Comparison of ENCODE assay signal across 9 cellular contexts in genomic region chr13:21637296-21637695, GRCh38. TPM values are rescaled to one million over a fixed set of nuclear protein-coding genes. Genes with fewer than 3 reads are reported as not detected.
DNase-seq lines count a peak whose midpoint lies in the region; ATAC-seq, FAIRE-seq and TF ChIP-seq lines count a peak whose summit lies in the region.
"Had no signal": no experiment of that assay in that cellular context is flagged by ENCODE, and none has a peak within 500 bp of the region (broad histone marks: within the 10 kb centered on the region; RNA-seq: fewer than 3 reads in every experiment).

No MANE protein-coding gene starts in this region.

- no peak overlapping the region for H3K4me3 ChIP-seq in lung
- H3K4me3 ChIP-seq in A673 (ENCODE audit: low read depth, low read length, poor library complexity, severe bottlenecking), result no peak overlapping the region
- H3K4me3 ChIP-seq: dorsolateral prefrontal cortex had no signal

- DNase-seq in H54 (ENCODE audit: insufficient read length, low spot score) (peak; percentile 71), NCI-H345 (lab: John Stamatoyannopoulos, UW) (peak; percentile 91), lung (ENCODE audit: low spot score) (peak; percentile 89), NCI-H526 treated with DMSO at 0.1 percent for 48 hours (lab: John Stamatoyannopoulos, UW) (no peak), A673 (ENCODE audit: low spot score) (no peak)
- DNase-seq in activated T-cell treated with anti-CD3 and anti-CD28 coated beads, Interleukin-2, amount 50 U/mL, for 48 hours, result peak; percentile 22 to 34

- intact Hi-C loops in A673 (cut with micrococcal nuclease; ENCODE audit: unreplicated experiment), result loop anchor here (5.0 to 10.0 kb wide), 3 partner anchors 138 to 1160 kb away; no protein-coding TSS in a partner anchor

- no TSS peak for BruUV-seq in A673 (replicated peaks; lab: Mats Ljungman, UMichigan)

- H3K4me1 ChIP-seq in lung (ENCODE audit: control insufficient read depth in 2 of 2, insufficient read depth in 2 of 2, low read length in 2 of 2) (no peaks in the 10 kb centered on the region), A673 (ENCODE audit: insufficient read depth, low read length, poor library complexity, severe bottlenecking) (no peaks in the 10 kb centered on the region)

- TF ChIP-seq CTCF in lung (IDR thresholded peaks at IDR 0.05; ENCODE audit: control extremely low read depth, extremely low read depth) (no peak), A673 (conservative IDR thresholded peaks at IDR 0.05; ENCODE audit: low read depth, low read length) (no peak)

- CTCF ChIA-PET in A673 (lab: Charles Lee), result interaction anchor here (1.8 kb wide), 1 partner anchor 1159 kb away, joined by 10 read pairs; no protein-coding TSS in a partner anchor

- no peak for TF ChIP-seq POLR2A in H54 (IDR thresholded peaks at IDR 0.05; ENCODE audit: low read depth, low read length)

- H3K36me3 ChIP-seq in lung (ENCODE audit: control insufficient read depth in 2 of 2, insufficient read depth in 2 of 2, low read length in 2 of 2), result no peaks in the 10 kb centered on the region
- no peaks in the 10 kb centered on the region for H3K36me3 ChIP-seq in A673 (ENCODE audit: insufficient read depth, low read length, poor library complexity, severe bottlenecking)

- H3K9me3 ChIP-seq in lung (ENCODE audit: control insufficient read depth in 2 of 2, insufficient read depth in 1 of 2, low read length in 1 of 2) (no peaks in the 10 kb centered on the region), A673 (ENCODE audit: low read depth, low read length, poor library complexity, severe bottlenecking) (no peaks in the 10 kb centered on the region)

- no peaks in the 10 kb centered on the region for H3K27me3 ChIP-seq in lung (ENCODE audit: control insufficient read depth, insufficient read depth)
- H3K27me3 ChIP-seq in A673 (replicated peaks; ENCODE audit: insufficient read depth, low read depth, low read length, poor library complexity), result peaks cover 7% of the 10 kb centered on the region

- POLR2A ChIA-PET in A673 (lab: Charles Lee; ENCODE audit: low non-redundant PET), result no interaction called here

- 46 to 74% methylated on average over 13 of the region's 13 CpGs for WGBS in lung, 2 donors

- H3K27ac ChIP-seq in lung (ENCODE audit: low read depth in 1 of 2, low read length in 1 of 2) (peak overlapping the region in 1 of 2 donors; percentile 32), A673 (ENCODE audit: low read depth, low read length, poor library complexity, severe bottlenecking) (no peak overlapping the region)
- H3K27ac ChIP-seq: dorsolateral prefrontal cortex had no signal

- peak; percentile 92 for ATAC-seq in lung (ENCODE audit: insufficient read depth, low FRiP score)
- ATAC-seq in HG02763 (IDR thresholded peaks at IDR 0.05; ENCODE audit: unreplicated experiment), result no peak
- no peak for ATAC-seq in HG03565 (IDR thresholded peaks at IDR 0.05; ENCODE audit: unreplicated experiment)

- peak; percentile 95 for FAIRE-seq in H54 (lab: Jason Lieb, UNC)

RNA-seq across cellular contexts. Expression of gene MICU2, which starts 33.3 kb away (rescaled TPM):
- total RNA-seq in lung, result 10 to 100 TPM; 29.0 to 85.9 TPM
- 10 to 100 TPM; 32.1 to 46.4 TPM for polyA plus RNA-seq in lung
- total RNA-seq in A673 (2021), result 53.5 and 56.0 TPM in 2 replicates

RNA-seq across cellular contexts. Expression of gene FGF9, which starts 33.6 kb away (rescaled TPM):
- total RNA-seq in lung (1 to 10 TPM; 1.3 to 1.4 TPM), A673 (2021) (0.21 and 0.35 TPM in 2 replicates)
- 1 to 10 TPM in 1 of 2 donors, under 1 TPM in 1; 0.05 to 1.7 TPM for polyA plus RNA-seq in lung

Comparison
In these comparisons a context has a peak if more than half of its experiments do, and no peak if none do; other contexts are left out.
1. DNase-seq: peak in H54 (single experiment), NCI-H345 (single experiment), activated T-cell treated with anti-CD3 and anti-CD28 coated beads, Interleukin-2, amount 50 U/mL, for 48 hours (2 of 2) and lung (single experiment); none in NCI-H526 treated with DMSO at 0.1 percent for 48 hours (single experiment) and A673 (single experiment).